In genomic region chr14:24881496-24881895, GRCh38 we compare ENCODE assay signal across 19 cellular contexts.
DNase-seq lines count a peak whose midpoint lies in the region; ATAC-seq, FAIRE-seq and TF ChIP-seq lines count a peak whose summit lies in the region.
"Had no signal": no experiment of that assay in that cellular context is flagged by ENCODE, and none has a peak within 500 bp of the region (broad histone marks: within the 10 kb centered on the region; RNA-seq: fewer than 3 reads in every experiment).

No MANE protein-coding gene starts in this region.

- H3K27ac Mint-ChIP-seq in astrocyte (ENCODE audit: unreplicated experiment): peak overlapping the region; percentile 54
- no peak overlapping the region for H3K27ac Mint-ChIP-seq in activated naive CD4-positive, alpha-beta T cell treated with anti-CD3 and anti-CD28 coated beads for 36 hours
- H3K27ac Mint-ChIP-seq: CD8-positive, alpha-beta T cell; GM23338 had no signal

- H3K9me3 ChIP-seq in astrocyte (ENCODE audit: insufficient read depth, low read depth, low read length) (no peaks in the 10 kb centered on the region), heart left ventricle (no peaks in the 10 kb centered on the region), muscle layer of duodenum (ENCODE audit: control insufficient read depth in 1 of 2, low read length in 2 of 2) (no peaks in the 10 kb centered on the region), smooth muscle cell (replicated peaks; ENCODE audit: low read depth) (no peaks in the 10 kb centered on the region), body of pancreas (no peaks in the 10 kb centered on the region)
- H3K9me3 ChIP-seq: BLaER1, SK-N-SH had no signal

- no peak overlapping the region for H2AFZ ChIP-seq in astrocyte (ENCODE audit: low read depth, low read length)
- no peak overlapping the region for H2AFZ ChIP-seq in smooth muscle cell (ENCODE audit: low read depth)
- H2AFZ ChIP-seq: GM23338 had no signal

- TF ChIP-seq CTCF in astrocyte (IDR thresholded peaks at IDR 0.05; ENCODE audit: insufficient read depth, low read depth, low read length): no peak
- no peak for TF ChIP-seq CTCF in heart left ventricle (IDR thresholded peaks at IDR 0.05)
- no peak for TF ChIP-seq CTCF in smooth muscle cell (IDR thresholded peaks at IDR 0.05; ENCODE audit: borderline replicate concordance, insufficient read depth, poor library complexity, severe bottlenecking)
- no peak for TF ChIP-seq CTCF in body of pancreas (IDR thresholded peaks at IDR 0.05)

- intact Hi-C loops in heart left ventricle (cut with DNase I) (loop anchor here in 2 of 10 donors (5.0 kb wide), 2 partner anchors 64 to 121 kb away; no protein-coding TSS in a partner anchor), body of pancreas (cut with DNase I) (no loop called here)
- intact Hi-C loops in activated naive CD4-positive, alpha-beta T cell treated with anti-CD3 and anti-CD28 coated beads for 36 hours (cut with micrococcal nuclease): no loop called here

- H3K27me3 Mint-ChIP-seq in astrocyte (ENCODE audit: low read depth, unreplicated experiment): no peaks in the 10 kb centered on the region
- H3K27me3 Mint-ChIP-seq in activated naive CD4-positive, alpha-beta T cell treated with anti-CD3 and anti-CD28 coated beads for 36 hours (ENCODE audit: low read depth): peaks cover 4% of the 10 kb centered on the region

- no peak overlapping the region for H3K4me2 ChIP-seq in astrocyte (ENCODE audit: low read length)
- H3K4me2 ChIP-seq in smooth muscle cell: peak overlapping the region; percentile 53
- H3K4me2 ChIP-seq: BLaER1, GM23338, SK-N-SH had no signal

- FAIRE-seq in astrocyte (lab: Jason Lieb, UNC): no peak
- FAIRE-seq: K562, RCC 7860 had no signal

- no peak overlapping the region for H3K27ac ChIP-seq in astrocyte (ENCODE audit: low read depth, low read length)
- H3K27ac ChIP-seq in heart left ventricle: peak overlapping the region in 11 of 12 donors; percentile 40 to 81 (median 70)
- H3K27ac ChIP-seq in muscle layer of duodenum (ENCODE audit: low read length): peak overlapping the region; percentile 35
- peak overlapping the region; percentile 48 for H3K27ac ChIP-seq in smooth muscle cell (ENCODE audit: low read depth)
- no peak overlapping the region for H3K27ac ChIP-seq in body of pancreas
- H3K27ac ChIP-seq: BLaER1 had no signal

- no peaks in the 10 kb centered on the region for H4K20me1 ChIP-seq in astrocyte (ENCODE audit: insufficient read depth, low read length)
- peaks cover 94% of the 10 kb centered on the region for H4K20me1 ChIP-seq in smooth muscle cell (ENCODE audit: low read depth)
- H4K20me1 ChIP-seq: BLaER1 had no signal

- peaks cover 22% of the 10 kb centered on the region for H3K4me1 Mint-ChIP-seq in astrocyte (ENCODE audit: low read depth, unreplicated experiment)
- H3K4me1 Mint-ChIP-seq in activated naive CD4-positive, alpha-beta T cell treated with anti-CD3 and anti-CD28 coated beads for 36 hours (ENCODE audit: low read depth): no peaks in the 10 kb centered on the region

- DNase-seq in astrocyte (ENCODE audit: low read depth) (no peak), heart left ventricle (peak in 1 of 5 donors; percentile 11), smooth muscle cell (lab: John Stamatoyannopoulos, UW; ENCODE audit: unreplicated experiment) (no peak), superior temporal gyrus (ENCODE audit: extremely low spot score) (no peak), GM19240 (ENCODE audit: insufficient read length, low spot score) (no peak), body of pancreas (no peak)
- DNase-seq in activated naive CD4-positive, alpha-beta T cell treated with anti-CD3 and anti-CD28 coated beads for 36 hours: no peak
- DNase-seq: Calu3; CD8-positive, alpha-beta T cell; NCI-H1694 treated with DMSO at 0.1 percent for 48 hours; NK-92 treated with Interleukin-12 subunit alpha and Interleukin-12 subunit beta, amount 100 ng/mL, for 24 hours; SHP77; SK-N-SH had no signal

- CTCF ChIA-PET in activated naive CD4-positive, alpha-beta T cell treated with anti-CD3 and anti-CD28 coated beads for 36 hours (lab: Charles Lee): no interaction called here

- H3K4me3 Mint-ChIP-seq in astrocyte (ENCODE audit: unreplicated experiment): no peak overlapping the region
- H3K4me3 Mint-ChIP-seq in activated naive CD4-positive, alpha-beta T cell treated with anti-CD3 and anti-CD28 coated beads for 36 hours: no peak overlapping the region
- H3K4me3 Mint-ChIP-seq: CD8-positive, alpha-beta T cell; GM23338 had no signal

- H3K9ac ChIP-seq in astrocyte (ENCODE audit: low read length) (no peak overlapping the region), smooth muscle cell (ENCODE audit: low read depth) (no peak overlapping the region)
- H3K9ac ChIP-seq: BLaER1, SK-N-SH had no signal

- H3K27me3 ChIP-seq in astrocyte (ENCODE audit: insufficient read depth, low read length) (no peaks in the 10 kb centered on the region), heart left ventricle (no peaks in the 10 kb centered on the region), muscle layer of duodenum (ENCODE audit: low read depth, low read length) (no peaks in the 10 kb centered on the region), smooth muscle cell (ENCODE audit: low read depth) (no peaks in the 10 kb centered on the region), body of pancreas (no peaks in the 10 kb centered on the region)
- H3K27me3 ChIP-seq: BLaER1 had no signal

- H3K4me3 ChIP-seq in astrocyte (ENCODE audit: insufficient read depth, low read depth, low read length) (no peak overlapping the region), heart left ventricle (no peak overlapping the region), muscle layer of duodenum (ENCODE audit: low read depth in 1 of 2, low read length in 2 of 2) (no peak overlapping the region), smooth muscle cell (no peak overlapping the region), body of pancreas (no peak overlapping the region)
- H3K4me3 ChIP-seq: BLaER1, GM23338, K562 had no signal

- no peaks in the 10 kb centered on the region for H3K9me3 Mint-ChIP-seq in astrocyte (ENCODE audit: unreplicated experiment)
- no peaks in the 10 kb centered on the region for H3K9me3 Mint-ChIP-seq in activated naive CD4-positive, alpha-beta T cell treated with anti-CD3 and anti-CD28 coated beads for 36 hours
- H3K9me3 Mint-ChIP-seq: CD8-positive, alpha-beta T cell; GM23338 had no signal

- H3K79me2 ChIP-seq in astrocyte (ENCODE audit: insufficient read depth, low read length) (no peaks in the 10 kb centered on the region), smooth muscle cell (ENCODE audit: low read depth) (peaks cover 91% of the 10 kb centered on the region)

- H3K36me3 Mint-ChIP-seq in astrocyte (ENCODE audit: low read depth, unreplicated experiment): no peaks in the 10 kb centered on the region
- H3K36me3 Mint-ChIP-seq in activated naive CD4-positive, alpha-beta T cell treated with anti-CD3 and anti-CD28 coated beads for 36 hours (ENCODE audit: low read depth): no peaks in the 10 kb centered on the region
- H3K36me3 Mint-ChIP-seq: CD8-positive, alpha-beta T cell had no signal

- 81 to 98% (median 92%) methylated on average over 2 of the region's 2 CpGs for WGBS in heart left ventricle, 4 donors
- 98% methylated on average over 2 of the region's 2 CpGs for WGBS in smooth muscle cell (ENCODE audit: low lambda C conversion rate)
- WGBS in body of pancreas, 2 donors: 94 to 98% methylated on average over 2 of the region's 2 CpGs

- H3K4me1 ChIP-seq in astrocyte (ENCODE audit: insufficient read depth, low read length) (no peaks in the 10 kb centered on the region), heart left ventricle (peaks cover 9 to 61% (median 34%) of the 10 kb centered on the region in 12 donors), muscle layer of duodenum (ENCODE audit: control insufficient read depth in 1 of 2, insufficient read depth in 2 of 2, low read length in 2 of 2) (peaks cover 13 to 22% of the 10 kb centered on the region in 2 donors), smooth muscle cell (ENCODE audit: low read depth) (peaks cover 16% of the 10 kb centered on the region), body of pancreas (peaks cover 29% of the 10 kb centered on the region)
- H3K4me1 ChIP-seq: BLaER1 had no signal

- TF ChIP-seq POLR2A in heart left ventricle (IDR thresholded peaks at IDR 0.05): no peak
- TF ChIP-seq POLR2A in body of pancreas (IDR thresholded peaks at IDR 0.05): no peak

- peak; percentile 32 to 60 (median 52) for ATAC-seq in heart left ventricle
- no peak for ATAC-seq in body of pancreas
- ATAC-seq: CD8-positive, alpha-beta T cell; GM23338; HCT116; K562 had no signal

- peaks cover 8% of the 10 kb centered on the region for H3F3A ChIP-seq in smooth muscle cell (ENCODE audit: low read depth)

- H3K36me3 ChIP-seq in astrocyte (ENCODE audit: insufficient read depth, low read length) (no peaks in the 10 kb centered on the region), heart left ventricle (no peaks in the 10 kb centered on the region), muscle layer of duodenum (ENCODE audit: control insufficient read depth in 1 of 2, insufficient read depth in 2 of 2, low read length in 2 of 2) (no peaks in the 10 kb centered on the region), smooth muscle cell (ENCODE audit: low read depth) (no peaks in the 10 kb centered on the region), body of pancreas (replicated peaks in 1 of 2; ENCODE audit: insufficient read depth in 1 of 2, low read depth in 2 of 2) (no peaks in the 10 kb centered on the region)
- H3K36me3 ChIP-seq: BLaER1 had no signal

Comparison
In these comparisons a context has a peak if more than half of its experiments do, and no peak if none do; other contexts are left out.
1. H3K27ac ChIP-seq: peak in heart left ventricle (11 of 12), muscle layer of duodenum (single experiment) and smooth muscle cell (single experiment); none in astrocyte (single experiment) and body of pancreas (0 of 4).